1 cellular context compared by ENCODE assay signal in genomic region chr11:65468874-65469333, GRCh38.
TF ChIP-seq lines count a peak whose summit lies in the region.

No MANE protein-coding gene starts in this region.

TF ChIP-seq in K562, 482 proteins besides CTCF, POLR2A, EP300 and RAD21 (continues in another document):
- TF ChIP-seq MLLT1 (IDR thresholded peaks at IDR 0.05), result peak; percentile 53 to 74; a peak in 3 of 4 replicates
- TF ChIP-seq, protein P1, sequence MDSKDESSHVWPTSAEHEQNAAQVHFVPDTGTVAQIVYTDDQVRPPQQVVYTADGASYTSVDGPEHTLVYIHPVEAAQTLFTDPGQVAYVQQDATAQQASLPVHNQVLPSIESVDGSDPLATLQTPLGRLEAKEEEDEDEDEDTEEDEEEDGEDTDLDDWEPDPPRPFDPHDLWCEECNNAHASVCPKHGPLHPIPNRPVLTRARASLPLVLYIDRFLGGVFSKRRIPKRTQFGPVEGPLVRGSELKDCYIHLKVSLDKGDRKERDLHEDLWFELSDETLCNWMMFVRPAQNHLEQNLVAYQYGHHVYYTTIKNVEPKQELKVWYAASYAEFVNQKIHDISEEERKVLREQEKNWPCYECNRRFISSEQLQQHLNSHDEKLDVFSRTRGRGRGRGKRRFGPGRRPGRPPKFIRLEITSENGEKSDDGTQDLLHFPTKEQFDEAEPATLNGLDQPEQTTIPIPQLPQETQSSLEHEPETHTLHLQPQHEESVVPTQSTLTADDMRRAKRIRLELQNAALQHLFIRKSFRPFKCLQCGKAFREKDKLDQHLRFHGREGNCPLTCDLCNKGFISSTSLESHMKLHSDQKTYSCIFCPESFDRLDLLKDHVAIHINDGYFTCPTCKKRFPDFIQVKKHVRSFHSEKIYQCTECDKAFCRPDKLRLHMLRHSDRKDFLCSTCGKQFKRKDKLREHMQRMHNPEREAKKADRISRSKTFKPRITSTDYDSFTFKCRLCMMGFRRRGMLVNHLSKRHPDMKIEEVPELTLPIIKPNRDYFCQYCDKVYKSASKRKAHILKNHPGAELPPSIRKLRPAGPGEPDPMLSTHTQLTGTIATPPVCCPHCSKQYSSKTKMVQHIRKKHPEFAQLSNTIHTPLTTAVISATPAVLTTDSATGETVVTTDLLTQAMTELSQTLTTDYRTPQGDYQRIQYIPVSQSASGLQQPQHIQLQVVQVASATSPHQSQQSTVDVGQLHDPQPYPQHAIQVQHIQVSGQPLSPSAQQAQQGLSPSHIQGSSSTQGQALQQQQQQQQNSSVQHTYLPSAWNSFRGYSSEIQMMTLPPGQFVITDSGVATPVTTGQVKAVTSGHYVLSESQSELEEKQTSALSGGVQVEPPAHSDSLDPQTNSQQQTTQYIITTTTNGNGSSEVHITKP (IDR thresholded peaks at IDR 0.05; ENCODE audit: partially characterized antibody), result peak; percentile 74
- 0 out of 2 replicates have a peak, but pooled peaks have one; percentile 43 for TF ChIP-seq RREB1 (CRISPR knock-in tag; IDR thresholded peaks at IDR 0.05)
- TF ChIP-seq NR2C2 (CRISPR knock-in tag; IDR thresholded peaks at IDR 0.05), result no peak
- peak; percentile 45; the same call in 1 of the 2 replicates for TF ChIP-seq NR2C2 (tag; IDR thresholded peaks at IDR 0.05)
- TF ChIP-seq, protein P2, sequence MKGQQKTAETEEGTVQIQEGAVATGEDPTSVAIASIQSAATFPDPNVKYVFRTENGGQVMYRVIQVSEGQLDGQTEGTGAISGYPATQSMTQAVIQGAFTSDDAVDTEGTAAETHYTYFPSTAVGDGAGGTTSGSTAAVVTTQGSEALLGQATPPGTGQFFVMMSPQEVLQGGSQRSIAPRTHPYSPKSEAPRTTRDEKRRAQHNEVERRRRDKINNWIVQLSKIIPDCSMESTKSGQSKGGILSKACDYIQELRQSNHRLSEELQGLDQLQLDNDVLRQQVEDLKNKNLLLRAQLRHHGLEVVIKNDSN (CRISPR knock-in tag; IDR thresholded peaks at IDR 0.05), result peak; percentile 54; the same call in 1 of the 2 replicates
- peak; percentile 77 for TF ChIP-seq CC2D1A (IDR thresholded peaks at IDR 0.05)
- peak; percentile 71 for TF ChIP-seq MYC (IDR thresholded peaks at IDR 0.05; ENCODE audit: low read depth, low read length)
- TF ChIP-seq MYC (CRISPR knock-in tag; IDR thresholded peaks at IDR 0.05; ENCODE audit: borderline replicate concordance, low read depth), result no peak
- peak; percentile 23; the same call in 1 of the 2 replicates for TF ChIP-seq JUN (IDR thresholded peaks at IDR 0.05; ENCODE audit: borderline replicate concordance, low read depth, low read length)
- TF ChIP-seq JUN (CRISPR knock-in tag; IDR thresholded peaks at IDR 0.05; ENCODE audit: borderline replicate concordance), result no peak
- TF ChIP-seq ZNF143 (CRISPR knock-in tag; IDR thresholded peaks at IDR 0.05), result no peak
- TF ChIP-seq CHAMP1 (IDR thresholded peaks at IDR 0.05), result no peak
- 0 out of 2 replicates have a peak, but pooled peaks have one; percentile 29 for TF ChIP-seq RAD51 (IDR thresholded peaks at IDR 0.05; ENCODE audit: borderline replicate concordance, low read depth)
- TF ChIP-seq MTA1 (IDR thresholded peaks at IDR 0.05; ENCODE audit: borderline replicate concordance), result no peak
- no peak for TF ChIP-seq CBFA2T3 (IDR thresholded peaks at IDR 0.05)
- peak; percentile 61; a peak in 2 of 4 replicates for TF ChIP-seq KDM1A (IDR thresholded peaks at IDR 0.05)
- no peak for TF ChIP-seq SAFB2 (IDR thresholded peaks at IDR 0.05; ENCODE audit: borderline replicate concordance, low read depth, low read length, severe bottlenecking)
- TF ChIP-seq NCOA4 (IDR thresholded peaks at IDR 0.05; ENCODE audit: partially characterized antibody), result no peak
- no peak; a peak in 1 of 4 replicates for TF ChIP-seq KDM4B (IDR thresholded peaks at IDR 0.05; ENCODE audit: borderline replicate concordance in 2 of 2, low read depth in 1 of 2)
- peak; percentile 51 for TF ChIP-seq CXXC5 (CRISPR knock-in tag; IDR thresholded peaks at IDR 0.05)
- no peak for TF ChIP-seq NR4A1 (CRISPR knock-in tag; IDR thresholded peaks at IDR 0.05)
- no peak for TF ChIP-seq NR4A1 (tag; IDR thresholded peaks at IDR 0.05)
- TF ChIP-seq YY1 (IDR thresholded peaks at IDR 0.05; ENCODE audit: borderline replicate concordance in 1 of 3, control insufficient read depth in 1 of 3, extremely low read depth in 1 of 3, insufficient read depth in 3 of 3, insufficient read length in 1 of 3, insufficient replicate concordance in 2 of 3, low read depth in 1 of 3, low read length in 2 of 3), result peak in 1 of 3 experiments; percentile 43
- no peak for TF ChIP-seq FOXA1 (IDR thresholded peaks at IDR 0.05; ENCODE audit: borderline replicate concordance)
- TF ChIP-seq NFYB (IDR thresholded peaks at IDR 0.05; ENCODE audit: extremely low read depth, insufficient read length), result no peak
- no peak for TF ChIP-seq CBFB (CRISPR knock-in tag; IDR thresholded peaks at IDR 0.05)
- TF ChIP-seq PBX2 (CRISPR knock-in tag; IDR thresholded peaks at IDR 0.05; ENCODE audit: low read depth), result no peak
- peak; percentile 51; the same call in 1 of the 2 replicates for TF ChIP-seq PBX2 (tag; conservative IDR thresholded peaks at IDR 0.05; ENCODE audit: low read depth)
- no peak for TF ChIP-seq NR2F6 (CRISPR knock-in tag; IDR thresholded peaks at IDR 0.05)
- TF ChIP-seq, protein P3, sequence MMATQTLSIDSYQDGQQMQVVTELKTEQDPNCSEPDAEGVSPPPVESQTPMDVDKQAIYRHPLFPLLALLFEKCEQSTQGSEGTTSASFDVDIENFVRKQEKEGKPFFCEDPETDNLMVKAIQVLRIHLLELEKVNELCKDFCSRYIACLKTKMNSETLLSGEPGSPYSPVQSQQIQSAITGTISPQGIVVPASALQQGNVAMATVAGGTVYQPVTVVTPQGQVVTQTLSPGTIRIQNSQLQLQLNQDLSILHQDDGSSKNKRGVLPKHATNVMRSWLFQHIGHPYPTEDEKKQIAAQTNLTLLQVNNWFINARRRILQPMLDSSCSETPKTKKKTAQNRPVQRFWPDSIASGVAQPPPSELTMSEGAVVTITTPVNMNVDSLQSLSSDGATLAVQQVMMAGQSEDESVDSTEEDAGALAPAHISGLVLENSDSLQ (IDR thresholded peaks at IDR 0.05), result peak; percentile 94
- peak; percentile 86; the same call in 1 of the 2 replicates for TF ChIP-seq STAG1 (CRISPR knock-in tag; IDR thresholded peaks at IDR 0.05; ENCODE audit: borderline replicate concordance)
- 0 out of 2 replicates have a peak, but pooled peaks have one; percentile 22 for TF ChIP-seq SMAD4 (CRISPR knock-in tag; conservative IDR thresholded peaks at IDR 0.05)
- TF ChIP-seq, protein P4, sequence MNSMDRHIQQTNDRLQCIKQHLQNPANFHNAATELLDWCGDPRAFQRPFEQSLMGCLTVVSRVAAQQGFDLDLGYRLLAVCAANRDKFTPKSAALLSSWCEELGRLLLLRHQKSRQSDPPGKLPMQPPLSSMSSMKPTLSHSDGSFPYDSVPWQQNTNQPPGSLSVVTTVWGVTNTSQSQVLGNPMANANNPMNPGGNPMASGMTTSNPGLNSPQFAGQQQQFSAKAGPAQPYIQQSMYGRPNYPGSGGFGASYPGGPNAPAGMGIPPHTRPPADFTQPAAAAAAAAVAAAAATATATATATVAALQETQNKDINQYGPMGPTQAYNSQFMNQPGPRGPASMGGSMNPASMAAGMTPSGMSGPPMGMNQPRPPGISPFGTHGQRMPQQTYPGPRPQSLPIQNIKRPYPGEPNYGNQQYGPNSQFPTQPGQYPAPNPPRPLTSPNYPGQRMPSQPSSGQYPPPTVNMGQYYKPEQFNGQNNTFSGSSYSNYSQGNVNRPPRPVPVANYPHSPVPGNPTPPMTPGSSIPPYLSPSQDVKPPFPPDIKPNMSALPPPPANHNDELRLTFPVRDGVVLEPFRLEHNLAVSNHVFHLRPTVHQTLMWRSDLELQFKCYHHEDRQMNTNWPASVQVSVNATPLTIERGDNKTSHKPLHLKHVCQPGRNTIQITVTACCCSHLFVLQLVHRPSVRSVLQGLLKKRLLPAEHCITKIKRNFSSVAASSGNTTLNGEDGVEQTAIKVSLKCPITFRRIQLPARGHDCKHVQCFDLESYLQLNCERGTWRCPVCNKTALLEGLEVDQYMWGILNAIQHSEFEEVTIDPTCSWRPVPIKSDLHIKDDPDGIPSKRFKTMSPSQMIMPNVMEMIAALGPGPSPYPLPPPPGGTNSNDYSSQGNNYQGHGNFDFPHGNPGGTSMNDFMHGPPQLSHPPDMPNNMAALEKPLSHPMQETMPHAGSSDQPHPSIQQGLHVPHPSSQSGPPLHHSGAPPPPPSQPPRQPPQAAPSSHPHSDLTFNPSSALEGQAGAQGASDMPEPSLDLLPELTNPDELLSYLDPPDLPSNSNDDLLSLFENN (IDR thresholded peaks at IDR 0.05; ENCODE audit: low read depth in 2 of 2, low read length in 2 of 2), result peak in 1 of 2 experiments; percentile 40; a peak in 1 of 4 replicates
